In genomic region chr7:1290262-1291039, GRCh38 we compare ENCODE assay signal across 8 cellular contexts. TPM values are rescaled to one million over a fixed set of nuclear protein-coding genes. Genes with fewer than 3 reads are reported as not detected.
DNase-seq lines count a peak whose midpoint lies in the region; ATAC-seq and TF ChIP-seq lines count a peak whose summit lies in the region.

No MANE protein-coding gene starts in this region.

- DNase-seq in COLO668 (lab: John Stamatoyannopoulos, UW; ENCODE audit: unreplicated experiment) (peak; percentile 56), NCI-H1105 (lab: John Stamatoyannopoulos, UW) (peak; percentile 83), right atrium auricular region (ENCODE audit: low spot score) (no peak), WERI-Rb-1 (no peak)
- peak; percentile 19 for DNase-seq in activated naive CD8-positive, alpha-beta T cell treated with anti-CD3 and anti-CD28 coated beads, Interleukin-2, amount 50 U/mL, for 24 hours

- H3K9me3 ChIP-seq in right atrium auricular region (no peaks in the 10 kb centered on the region), WERI-Rb-1 (ENCODE audit: severe bottlenecking) (no peaks in the 10 kb centered on the region)

- H3K4me1 ChIP-seq in right atrium auricular region (peaks cover 0 to 16% of the 10 kb centered on the region in 2 donors), rectal smooth muscle tissue (ENCODE audit: control insufficient read depth, insufficient read depth, low read length) (peaks cover 4% of the 10 kb centered on the region)

- peaks cover 13% of the 10 kb centered on the region for H3K27me3 Mint-ChIP-seq in activated naive CD8-positive, alpha-beta T cell treated with anti-CD3 and anti-CD28 coated beads, Interleukin-2, amount 50 U/mL, for 24 hours

- no peaks in the 10 kb centered on the region for H3K36me3 ChIP-seq in right atrium auricular region
- H3K36me3 ChIP-seq in rectal smooth muscle tissue (ENCODE audit: control insufficient read depth, insufficient read depth, low read length), result no peaks in the 10 kb centered on the region
- no peaks in the 10 kb centered on the region for H3K36me3 ChIP-seq in WERI-Rb-1

- TF ChIP-seq CTCF in right atrium auricular region (IDR thresholded peaks at IDR 0.05) (no peak), WERI-Rb-1 (IDR thresholded peaks at IDR 0.05; ENCODE audit: low read depth, low read length) (no peak)

- H3K4me3 Mint-ChIP-seq in activated naive CD8-positive, alpha-beta T cell treated with anti-CD3 and anti-CD28 coated beads, Interleukin-2, amount 50 U/mL, for 24 hours, result peak overlapping the region; percentile 57

- H3K27me3 ChIP-seq in right atrium auricular region (peaks cover 0 to 4% of the 10 kb centered on the region in 2 donors), rectal smooth muscle tissue (ENCODE audit: control insufficient read depth, insufficient read depth, low read length) (peaks cover 10% of the 10 kb centered on the region), WERI-Rb-1 (ENCODE audit: insufficient read depth, low read depth, severe bottlenecking) (no peaks in the 10 kb centered on the region)

- H3K27ac ChIP-seq in right atrium auricular region, result no peak overlapping the region
- no peak overlapping the region for H3K27ac ChIP-seq in rectal smooth muscle tissue (ENCODE audit: low read depth, low read length)
- no peak overlapping the region for H3K27ac ChIP-seq in WERI-Rb-1

- peaks cover 5% of the 10 kb centered on the region for H3K4me1 Mint-ChIP-seq in activated naive CD8-positive, alpha-beta T cell treated with anti-CD3 and anti-CD28 coated beads, Interleukin-2, amount 50 U/mL, for 24 hours

- no peak overlapping the region for H3K27ac Mint-ChIP-seq in activated naive CD8-positive, alpha-beta T cell treated with anti-CD3 and anti-CD28 coated beads, Interleukin-2, amount 50 U/mL, for 24 hours

- H3K9ac ChIP-seq in rectal smooth muscle tissue (ENCODE audit: low read length), result no peak overlapping the region

- H3K36me3 Mint-ChIP-seq in activated naive CD8-positive, alpha-beta T cell treated with anti-CD3 and anti-CD28 coated beads, Interleukin-2, amount 50 U/mL, for 24 hours (ENCODE audit: low read depth), result no peaks in the 10 kb centered on the region

- peak; percentile 22 for ATAC-seq in activated naive CD8-positive, alpha-beta T cell treated with anti-CD3 and anti-CD28 coated beads, Interleukin-2, amount 50 U/mL, for 24 hours
- ATAC-seq in GM19023 (IDR thresholded peaks at IDR 0.05; ENCODE audit: unreplicated experiment), result no peak
- no peak for ATAC-seq in GM19395 (IDR thresholded peaks at IDR 0.05; ENCODE audit: unreplicated experiment)

- peak overlapping the region; percentile 25 to 46 for H3K4me3 ChIP-seq in right atrium auricular region
- H3K4me3 ChIP-seq in rectal smooth muscle tissue (ENCODE audit: low read length), result peak overlapping the region; percentile 66
- no peak overlapping the region for H3K4me3 ChIP-seq in WERI-Rb-1 (ENCODE audit: low read depth, low read length)

- no peaks in the 10 kb centered on the region for H3K9me3 Mint-ChIP-seq in activated naive CD8-positive, alpha-beta T cell treated with anti-CD3 and anti-CD28 coated beads, Interleukin-2, amount 50 U/mL, for 24 hours

RNA-seq across cellular contexts. Expression of gene UNCX, which starts 57.8 kb away (rescaled TPM):
- not detected for total RNA-seq in right atrium auricular region

Comparison
In these comparisons a context has a peak if more than half of its experiments do, and no peak if none do; other contexts are left out.
1. DNase-seq: peak in COLO668 (single experiment), NCI-H1105 (single experiment) and activated naive CD8-positive, alpha-beta T cell treated with anti-CD3 and anti-CD28 coated beads, Interleukin-2, amount 50 U/mL, for 24 hours (single experiment); none in right atrium auricular region (single experiment) and WERI-Rb-1 (single experiment).